ENCODE assay signal across 1 cellular context in the genomic region with DNA sequence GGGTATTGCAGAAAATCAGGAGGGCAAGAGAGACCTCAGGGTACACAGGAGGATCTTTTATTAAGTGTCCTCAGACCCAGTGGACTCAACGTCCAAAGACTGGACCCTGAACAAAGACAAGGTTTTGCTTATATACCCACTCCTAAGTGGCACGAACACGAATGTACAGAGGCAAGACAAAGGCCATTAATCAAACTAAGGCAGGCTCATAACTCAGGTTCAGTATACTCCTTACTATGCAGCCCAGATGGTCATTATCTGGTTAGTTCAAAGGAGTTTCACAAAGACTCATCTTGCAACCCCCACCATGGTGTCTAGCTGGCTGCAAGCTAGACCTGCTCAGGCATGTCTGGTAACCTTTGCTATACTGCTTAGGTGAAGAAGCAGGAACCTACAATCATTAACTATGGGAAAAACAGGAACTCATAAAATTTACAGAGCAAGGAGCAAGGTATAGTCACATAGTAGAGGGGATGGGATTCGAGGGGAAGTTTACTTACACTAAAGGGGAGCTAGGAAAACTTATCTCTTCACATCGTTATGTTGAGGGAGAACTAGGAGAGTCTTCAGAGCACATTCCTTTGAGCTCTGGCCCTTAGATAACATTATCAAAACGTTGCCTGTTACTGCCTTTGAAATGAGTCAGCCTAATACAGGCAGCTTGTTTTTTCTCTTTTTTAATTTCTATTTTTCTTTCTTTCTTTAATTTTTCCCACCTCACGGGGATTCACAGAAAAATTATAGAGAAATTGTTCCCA.
TF ChIP-seq lines count a peak whose summit lies in the region.

No MANE protein-coding gene starts in this region.

TF ChIP-seq in HEK293, 187 proteins besides CTCF, POLR2A, EP300 and RAD21 (continued from another document):
- TF ChIP-seq, protein P1, sequence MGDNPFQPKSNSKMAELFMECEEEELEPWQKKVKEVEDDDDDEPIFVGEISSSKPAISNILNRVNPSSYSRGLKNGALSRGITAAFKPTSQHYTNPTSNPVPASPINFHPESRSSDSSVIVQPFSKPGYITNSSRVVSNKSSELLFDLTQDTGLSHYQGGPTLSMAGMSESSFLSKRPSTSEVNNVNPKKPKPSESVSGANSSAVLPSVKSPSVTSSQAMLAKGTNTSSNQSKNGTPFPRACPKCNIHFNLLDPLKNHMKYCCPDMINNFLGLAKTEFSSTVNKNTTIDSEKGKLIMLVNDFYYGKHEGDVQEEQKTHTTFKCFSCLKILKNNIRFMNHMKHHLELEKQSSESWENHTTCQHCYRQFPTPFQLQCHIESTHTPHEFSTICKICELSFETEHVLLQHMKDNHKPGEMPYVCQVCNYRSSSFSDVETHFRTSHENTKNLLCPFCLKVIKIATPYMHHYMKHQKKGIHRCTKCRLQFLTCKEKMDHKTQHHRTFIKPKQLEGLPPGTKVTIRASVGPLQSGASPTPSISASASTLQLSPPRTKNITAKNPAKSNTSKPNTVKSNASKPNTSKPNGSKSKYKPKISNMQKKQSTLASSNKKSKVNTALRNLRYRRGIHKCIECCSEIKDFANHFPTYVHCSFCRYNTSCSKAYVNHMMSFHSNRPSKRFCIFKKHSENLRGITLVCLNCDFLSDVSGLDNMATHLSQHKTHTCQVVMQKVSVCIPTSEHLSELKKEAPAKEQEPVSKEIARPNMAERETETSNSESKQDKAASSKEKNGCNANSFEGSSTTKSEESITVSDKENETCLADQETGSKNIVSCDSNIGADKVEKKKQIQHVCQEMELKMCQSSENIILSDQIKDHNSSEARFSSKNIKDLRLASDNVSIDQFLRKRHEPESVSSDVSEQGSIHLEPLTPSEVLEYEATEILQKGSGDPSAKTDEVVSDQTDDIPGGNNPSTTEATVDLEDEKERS (tag by site-specific recombination; IDR thresholded peaks at IDR 0.05), result 0 out of 2 replicates have a peak, but pooled peaks have one; percentile 73
- TF ChIP-seq ZNF391 (tag by site-specific recombination; IDR thresholded peaks at IDR 0.05; ENCODE audit: borderline replicate concordance, low read depth) (no peak), ZNF19 (tag by site-specific recombination; IDR thresholded peaks at IDR 0.05; ENCODE audit: low read depth) (0 out of 2 replicates have a peak, but pooled peaks have one; percentile 17)
